Comparison of ENCODE assay signal across 21 cellular contexts in the genomic region with DNA sequence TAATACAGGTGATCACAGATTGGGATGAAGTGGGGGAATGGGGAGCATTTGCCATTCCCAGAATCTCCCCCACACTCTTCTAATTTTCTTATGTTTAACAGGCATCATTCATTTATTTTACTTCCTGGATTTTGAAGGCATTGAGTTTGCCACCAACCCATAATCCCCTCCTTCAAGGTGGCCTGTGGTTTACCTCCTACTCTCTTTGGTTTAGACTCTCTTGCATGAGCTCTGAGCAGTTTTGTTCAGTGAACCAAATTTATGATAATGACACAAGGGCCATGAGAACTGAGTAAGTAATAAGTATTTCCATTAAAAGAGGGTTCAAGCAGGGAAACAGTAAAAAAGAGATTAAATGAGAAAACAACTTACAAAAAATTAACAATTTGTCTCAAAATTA.
"Had no signal": no experiment of that assay in that cellular context is flagged by ENCODE, and none has a peak within 500 bp of the region (broad histone marks: within the 10 kb centered on the region; RNA-seq: fewer than 3 reads in every experiment).

No MANE protein-coding gene starts in this region.

- H3K27me3 Mint-ChIP-seq: activated CD4-positive, alpha-beta memory T cell treated with anti-CD3 and anti-CD28 coated beads for 36 hours; stimulated activated memory B cell treated with anti-CD40 and anti-IgM and Interleukin-4, amounts not matched to agents 10 μg/mL and 1 μg/mL and 100 μg/mL, for 72 hours had no signal

- H2AFZ ChIP-seq: neural progenitor cell had no signal

- H3K4me1 ChIP-seq: colonic mucosa, esophagus muscularis mucosa, gastrocnemius medialis, right lobe of liver, upper lobe of left lung had no signal

- H3K4me3 Mint-ChIP-seq: activated CD4-positive, alpha-beta memory T cell treated with anti-CD3 and anti-CD28 coated beads for 36 hours; activated naive CD8-positive, alpha-beta T cell; activated T-cell treated with anti-CD3 and anti-CD28 coated beads, Interleukin-2, amount 50 U/mL, for 4 hours; neural progenitor cell; stimulated activated memory B cell treated with anti-CD40 and anti-IgM and Interleukin-4, amounts not matched to agents 10 μg/mL and 1 μg/mL and 100 μg/mL, for 72 hours had no signal

- H3K27ac Mint-ChIP-seq: activated CD4-positive, alpha-beta memory T cell treated with anti-CD3 and anti-CD28 coated beads for 36 hours; activated naive CD8-positive, alpha-beta T cell; neural progenitor cell; stimulated activated memory B cell treated with anti-CD40 and anti-IgM and Interleukin-4, amounts not matched to agents 10 μg/mL and 1 μg/mL and 100 μg/mL, for 72 hours had no signal

- H3K4me3 ChIP-seq: colonic mucosa, esophagus muscularis mucosa, gastrocnemius medialis, left lung, neural progenitor cell, right lobe of liver, skin epidermis, upper lobe of left lung had no signal

- H3K36me3 Mint-ChIP-seq: activated CD4-positive, alpha-beta memory T cell treated with anti-CD3 and anti-CD28 coated beads for 36 hours; neural progenitor cell; stimulated activated memory B cell treated with anti-CD40 and anti-IgM and Interleukin-4, amounts not matched to agents 10 μg/mL and 1 μg/mL and 100 μg/mL, for 72 hours had no signal

- H3K36me3 ChIP-seq: colonic mucosa, esophagus muscularis mucosa, gastrocnemius medialis, left lung, neural progenitor cell, right lobe of liver, upper lobe of left lung had no signal

- H3K9me3 ChIP-seq: colonic mucosa, esophagus muscularis mucosa, gastrocnemius medialis, left lung, right lobe of liver, SK-N-SH, upper lobe of left lung had no signal

- H3K9me2 ChIP-seq: SK-N-SH had no signal

- H3K4me1 Mint-ChIP-seq: stimulated activated memory B cell treated with anti-CD40 and anti-IgM and Interleukin-4, amounts not matched to agents 10 μg/mL and 1 μg/mL and 100 μg/mL, for 72 hours had no signal

- DNase-seq: activated CD4-positive, alpha-beta memory T cell treated with anti-CD3 and anti-CD28 coated beads for 36 hours; activated CD8-positive, alpha-beta memory T cell treated with anti-CD3 and anti-CD28 coated beads, Interleukin-2, amount 50 U/mL, for 4 hours; activated effector memory CD4-positive, alpha-beta T cell treated with anti-CD3 and anti-CD28 coated beads, Interleukin-2, amount 50 U/mL, for 16 hours; activated T-cell treated with anti-CD3 and anti-CD28 coated beads, Interleukin-2, amount 50 U/mL, for 4 hours; amygdala; colonic mucosa; gastrocnemius medialis; hippocampal formation; kidney glomerular epithelial cell; left lung; naive thymus-derived CD8-positive, alpha-beta T cell; posterior cingulate gyrus; right lobe of liver; SK-N-SH; stimulated activated CD4-positive, alpha-beta T cell treated with anti-CD3 and anti-CD28 coated beads, Interleukin-2, amount 100 ng/mL, for 24 hours; upper lobe of left lung had no signal

- H3K27me3 ChIP-seq: colonic mucosa, esophagus muscularis mucosa, gastrocnemius medialis, left lung, neural progenitor cell, right lobe of liver, upper lobe of left lung had no signal

- H3K9ac ChIP-seq: neural progenitor cell, SK-N-SH had no signal

- H3K9me3 Mint-ChIP-seq: activated CD4-positive, alpha-beta memory T cell treated with anti-CD3 and anti-CD28 coated beads for 36 hours; neural progenitor cell; stimulated activated memory B cell treated with anti-CD40 and anti-IgM and Interleukin-4, amounts not matched to agents 10 μg/mL and 1 μg/mL and 100 μg/mL, for 72 hours had no signal

- H3K4me2 ChIP-seq: neural progenitor cell, SK-N-SH had no signal
